ENCODE assay signal across 29 cellular contexts in genomic region chr11:65057526-65057925, GRCh38. TPM values are rescaled to one million over a fixed set of nuclear protein-coding genes. Genes with fewer than 3 reads are reported as not detected.
DNase-seq lines count a peak whose midpoint lies in the region; ATAC-seq, FAIRE-seq and TF ChIP-seq lines count a peak whose summit lies in the region.
"Had no signal": no experiment of that assay in that cellular context is flagged by ENCODE, and none has a peak within 500 bp of the region (broad histone marks: within the 10 kb centered on the region; RNA-seq: fewer than 3 reads in every experiment).

No MANE protein-coding gene starts in this region.

- H4K20me1 ChIP-seq in HepG2 (ENCODE audit: insufficient read depth, low read length) (no peaks in the 10 kb centered on the region), osteoblast (ENCODE audit: insufficient read depth, low read length) (no peaks in the 10 kb centered on the region)
- H4K20me1 ChIP-seq: BLaER1 had no signal

- no peak for TF ChIP-seq EP300 in HepG2 (IDR thresholded peaks at IDR 0.05; ENCODE audit: low read depth in 2 of 2, low read length in 2 of 2)
- TF ChIP-seq EP300 in HepG2 (CRISPR knock-in tag; IDR thresholded peaks at IDR 0.05; ENCODE audit: borderline replicate concordance): no peak

- POLR2A ChIA-PET in HepG2 (lab: Yijun Ruan, JAX): interaction anchor here (0.6 to 4.1 kb wide), 6 partner anchors 11 to 113 kb away, joined by 3 to 39 read pairs (median 4); partner anchors contain the start of genes SAC3D1 and SPDYC

- no peaks in the 10 kb centered on the region for H3K27me3 ChIP-seq in HepG2 (ENCODE audit: control insufficient read depth in 1 of 2, insufficient read depth in 2 of 2, low read length in 2 of 2)
- H3K27me3 ChIP-seq in right lobe of liver: no peaks in the 10 kb centered on the region
- no peaks in the 10 kb centered on the region for H3K27me3 ChIP-seq in duodenal mucosa (ENCODE audit: control insufficient read depth in 1 of 2, insufficient read depth in 2 of 2, low read length in 2 of 2)
- H3K27me3 ChIP-seq in osteoblast (ENCODE audit: insufficient read depth, low read length): peaks cover 9% of the 10 kb centered on the region
- H3K27me3 ChIP-seq: BE2C, BLaER1 had no signal

- TF ChIP-seq RAD21 in HepG2 (CRISPR knock-in tag; IDR thresholded peaks at IDR 0.05): no peak

- in situ Hi-C loops in HepG2 (cut with HindIII; ENCODE audit: extremely low pct_ligation_motif_present, low pct_unique_long_range_greater_than_20kb): no loop called here

- H2AFZ ChIP-seq in HepG2 (ENCODE audit: low read length) (no peak overlapping the region), osteoblast (ENCODE audit: low read length) (no peak overlapping the region)

- FAIRE-seq in HepG2 (lab: Jason Lieb, UNC): no peak
- FAIRE-seq: A204.1, GM12878, GM12892, GM18507 had no signal

- TF ChIP-seq CTCF in HepG2 (CRISPR knock-in tag; IDR thresholded peaks at IDR 0.05): no peak
- no peak for TF ChIP-seq CTCF in right lobe of liver (IDR thresholded peaks at IDR 0.05)
- no peak for TF ChIP-seq CTCF in osteoblast (IDR thresholded peaks at IDR 0.05; ENCODE audit: extremely low read depth, low read depth, low read length)

- no peaks in the 10 kb centered on the region for H3K9me3 ChIP-seq in HepG2 (ENCODE audit: low read length)
- no peaks in the 10 kb centered on the region for H3K9me3 ChIP-seq in right lobe of liver
- H3K9me3 ChIP-seq in duodenal mucosa (ENCODE audit: control insufficient read depth in 1 of 2, low read length in 2 of 2): no peaks in the 10 kb centered on the region
- H3K9me3 ChIP-seq in osteoblast (ENCODE audit: low read depth, low read length): no peaks in the 10 kb centered on the region
- H3K9me3 ChIP-seq: BE2C, BLaER1 had no signal

- intact Hi-C loops in HepG2 (cut with micrococcal nuclease; ENCODE audit: unreplicated experiment) (no loop called here), right lobe of liver (cut with DNase I) (no loop called here)

- CTCF ChIA-PET in HepG2 (lab: Yijun Ruan, JAX; ENCODE audit: low intra/inter-chr PET ratio, low total read pairs): no interaction called here

- 84% methylated on average over 7 of the region's 7 CpGs for WGBS in HepG2 (ENCODE audit: low lambda C conversion rate)
- no CpG with 5 or more reads among the region's 7 CpGs for WGBS in right lobe of liver (ENCODE audit: insufficient coverage, low coverage, low lambda C conversion rate, missing lambda C conversion rate)

- no peak for TF ChIP-seq POLR2A in HepG2 (IDR thresholded peaks at IDR 0.05; ENCODE audit: insufficient read depth in 1 of 2, low read depth in 2 of 2, low read length in 2 of 2)
- TF ChIP-seq POLR2A in right lobe of liver (IDR thresholded peaks at IDR 0.05): no peak

- H3K79me2 ChIP-seq in HepG2 (ENCODE audit: insufficient read depth, low read length): no peaks in the 10 kb centered on the region
- no peaks in the 10 kb centered on the region for H3K79me2 ChIP-seq in osteoblast (ENCODE audit: insufficient read depth, low read length)

- H3K4me1 ChIP-seq in HepG2 (ENCODE audit: insufficient read depth, low read length) (peaks cover 58% of the 10 kb centered on the region), right lobe of liver (no peaks in the 10 kb centered on the region), duodenal mucosa (ENCODE audit: control insufficient read depth in 1 of 2, insufficient read depth in 2 of 2, low read length in 2 of 2) (peaks cover 36 to 41% of the 10 kb centered on the region in 2 donors), osteoblast (ENCODE audit: insufficient read depth, low read length) (no peaks in the 10 kb centered on the region)
- H3K4me1 ChIP-seq: BE2C had no signal

- H3K36me3 ChIP-seq in HepG2 (replicated peaks in 1 of 2; ENCODE audit: control insufficient read depth in 1 of 2, insufficient read depth in 2 of 2, low read length in 2 of 2) (no peaks in the 10 kb centered on the region), right lobe of liver (no peaks in the 10 kb centered on the region), duodenal mucosa (ENCODE audit: control insufficient read depth in 1 of 2, insufficient read depth in 2 of 2, low read length in 2 of 2) (no peaks in the 10 kb centered on the region), osteoblast (ENCODE audit: insufficient read depth, low read length) (no peaks in the 10 kb centered on the region)
- H3K36me3 ChIP-seq: BE2C, BLaER1 had no signal

- peak overlapping the region; percentile 42 for H3K9ac ChIP-seq in HepG2 (ENCODE audit: insufficient read depth, low read depth, low read length)
- no peak overlapping the region for H3K9ac ChIP-seq in duodenal mucosa (ENCODE audit: low read depth in 1 of 2, low read length in 2 of 2)
- H3K9ac ChIP-seq: BLaER1 had no signal

- H3K4me2 ChIP-seq in HepG2 (ENCODE audit: low read depth, low read length) (peak overlapping the region; percentile 82), osteoblast (ENCODE audit: insufficient read depth, low read length) (no peak overlapping the region)
- H3K4me2 ChIP-seq: BLaER1 had no signal

- no peak for ATAC-seq in HepG2
- ATAC-seq in right lobe of liver: no peak
- ATAC-seq: GM12878 had no signal

- H3K27ac ChIP-seq in HepG2 (ENCODE audit: extremely low read length, insufficient read depth, low read length) (peak overlapping the region; percentile 24), right lobe of liver (no peak overlapping the region), duodenal mucosa (ENCODE audit: low read depth, low read length) (no peak overlapping the region), osteoblast (ENCODE audit: low read depth, low read length) (no peak overlapping the region)
- H3K27ac ChIP-seq: BLaER1 had no signal

- H3K4me3 ChIP-seq in HepG2 (replicated peaks in 1 of 3; ENCODE audit: insufficient read depth in 1 of 3, low read depth in 2 of 3, low read length in 3 of 3): peak overlapping the region; percentile 32 to 75 (median 57); a peak in 5 of 6 replicates
- no peak overlapping the region for H3K4me3 ChIP-seq in right lobe of liver
- peak overlapping the region; percentile 16 to 37 for H3K4me3 ChIP-seq in duodenal mucosa (ENCODE audit: low read depth in 1 of 2, low read length in 2 of 2)
- no peak overlapping the region for H3K4me3 ChIP-seq in osteoblast (ENCODE audit: insufficient read depth, low read length)
- H3K4me3 ChIP-seq: BLaER1, GM12878 had no signal

- no peak for DNase-seq in HepG2 (ENCODE audit: low spot score)
- DNase-seq in right lobe of liver: no peak
- DNase-seq in osteoblast (ENCODE audit: insufficient read length, low spot score, missing footprints): peak; percentile 17
- no peak for DNase-seq in stimulated activated naive CD4-positive, alpha-beta T cell (lab: John Stamatoyannopoulos, UW)
- DNase-seq in RPMI8226: no peak
- DNase-seq in NCI-H345 treated with DMSO at 0.1 percent for 48 hours (lab: John Stamatoyannopoulos, UW; ENCODE audit: unreplicated experiment): no peak
- DNase-seq: 8988T; ACHN; BE2C; C1 segment of cervical spinal cord; CD4-positive, alpha-beta memory T cell; CD4-positive, CD25-positive, alpha-beta regulatory T cell; CD8-positive, alpha-beta memory T cell; DMS 273 treated with DMSO at 0.1 percent for 48 hours; DMS153; DMS53; DMS79; DND-41; EL; GDM1 had no signal

- no TSS peak for BruUV-seq in HepG2 (replicated peaks; lab: Mats Ljungman, UMichigan)

RNA-seq across cellular contexts. Expression of gene NAALADL1, which starts 0.8 kb away (rescaled TPM):
- total RNA-seq in HepG2 (2016; rRNA removed; fragmentation: Illumina TruSeq; extraction: Trizol) (3.4 and 9.3 TPM in 2 replicates), right lobe of liver (1 to 10 TPM in 5 of 6 experiments, under 1 TPM in 1; 0.83 to 3.5 (median 1.4) TPM), osteoblast (15.6 and 17.7 TPM in 2 replicates)
- total RNA-seq in HepG2 (2016; cell fraction: cytosol; rRNA removed; fragmentation: Illumina TruSeq; extraction: Trizol; ENCODE audit: low read depth): 1.5 and 2.2 TPM in 2 replicates
- total RNA-seq in HepG2 (2016; cell fraction: insoluble cytoplasmic fraction; rRNA removed; fragmentation: Illumina TruSeq; extraction: Trizol): 3.2 and 9.6 TPM in 2 replicates
- 1.3 and 2.0 TPM in 2 replicates for total RNA-seq in HepG2 (2016; cell fraction: membrane; rRNA removed; fragmentation: Illumina TruSeq; extraction: Trizol)
- 8.8 and 12.8 TPM in 2 replicates for total RNA-seq in HepG2 (2016; cell fraction: nucleus; rRNA removed; fragmentation: Illumina TruSeq; extraction: Trizol)
- 33.9 and 67.5 TPM in 2 replicates for polyA plus RNA-seq in HepG2 (2011; rRNA removed)
- polyA plus RNA-seq in HepG2 (2011; cell fraction: cytosol; rRNA removed): 24.8 and 27.3 TPM in 2 replicates
- 178 and 181 TPM in 2 replicates for polyA plus RNA-seq in HepG2 (2011; cell fraction: nucleus; rRNA removed)
- polyA plus RNA-seq in HepG2 (2012): 30.3 and 30.5 TPM in 2 replicates
- 1.1 and 1.2 TPM in 2 replicates for polyA plus RNA-seq in HepG2 (2016; cell fraction: cytosol; fragmentation: Illumina TruSeq; extraction: Trizol; ENCODE audit: low read depth)
- polyA plus RNA-seq in HepG2 (2016; cell fraction: insoluble cytoplasmic fraction; fragmentation: Illumina TruSeq; extraction: Trizol; ENCODE audit: low read depth): 2.4 and 2.9 TPM in 2 replicates
- polyA plus RNA-seq in HepG2 (2016; cell fraction: membrane; fragmentation: Illumina TruSeq; extraction: Trizol; ENCODE audit: low read depth): 2.0 and 2.1 TPM in 2 replicates
- polyA plus RNA-seq in HepG2 (2016; cell fraction: nucleus; fragmentation: Illumina TruSeq; extraction: Trizol; ENCODE audit: insufficient read depth, low read depth): 23.7 and 32.1 TPM in 2 replicates
- polyA minus RNA-seq in HepG2 (2011; rRNA and poly(A)+ RNA removed; ENCODE audit: low replicate concordance): 0.09 and 15.4 TPM in 2 replicates
- 6.0 and 9.8 TPM in 2 replicates for polyA minus RNA-seq in HepG2 (2011; cell fraction: cytosol; rRNA and poly(A)+ RNA removed)
- 13.3 and 19.3 TPM in 2 replicates for polyA minus RNA-seq in HepG2 (2011; cell fraction: nucleus; rRNA and poly(A)+ RNA removed)
- total RNA-seq: A673, Daoy, G401 had no signal

RNA-seq across cellular contexts. Expression of gene SAC3D1, which starts 16.5 kb away (rescaled TPM):
- 33.2 and 36.3 TPM in 2 replicates for total RNA-seq in HepG2 (2016; rRNA removed; fragmentation: Illumina TruSeq; extraction: Trizol)
- total RNA-seq in HepG2 (2016; cell fraction: cytosol; rRNA removed; fragmentation: Illumina TruSeq; extraction: Trizol; ENCODE audit: low read depth): 17.6 and 24.5 TPM in 2 replicates
- total RNA-seq in HepG2 (2016; cell fraction: insoluble cytoplasmic fraction; rRNA removed; fragmentation: Illumina TruSeq; extraction: Trizol): 27.9 and 37.1 TPM in 2 replicates
- total RNA-seq in HepG2 (2016; cell fraction: membrane; rRNA removed; fragmentation: Illumina TruSeq; extraction: Trizol): 28.3 and 36.0 TPM in 2 replicates
- 15.6 and 16.8 TPM in 2 replicates for total RNA-seq in HepG2 (2016; cell fraction: nucleus; rRNA removed; fragmentation: Illumina TruSeq; extraction: Trizol)
- polyA plus RNA-seq in HepG2 (2011; rRNA removed): 7.4 and 8.9 TPM in 2 replicates
- 10.6 and 22.0 TPM in 2 replicates for polyA plus RNA-seq in HepG2 (2011; cell fraction: cytosol; rRNA removed)
- 12.6 and 14.5 TPM in 2 replicates for polyA plus RNA-seq in HepG2 (2011; cell fraction: nucleus; rRNA removed)
- polyA plus RNA-seq in HepG2 (2012): 7.4 and 9.2 TPM in 2 replicates
- polyA plus RNA-seq in HepG2 (2016; cell fraction: cytosol; fragmentation: Illumina TruSeq; extraction: Trizol; ENCODE audit: low read depth): 17.6 and 24.3 TPM in 2 replicates
- 34.5 and 41.1 TPM in 2 replicates for polyA plus RNA-seq in HepG2 (2016; cell fraction: insoluble cytoplasmic fraction; fragmentation: Illumina TruSeq; extraction: Trizol; ENCODE audit: low read depth)
- polyA plus RNA-seq in HepG2 (2016; cell fraction: membrane; fragmentation: Illumina TruSeq; extraction: Trizol; ENCODE audit: low read depth): 30.7 and 35.8 TPM in 2 replicates
- 28.3 and 35.8 TPM in 2 replicates for polyA plus RNA-seq in HepG2 (2016; cell fraction: nucleus; fragmentation: Illumina TruSeq; extraction: Trizol; ENCODE audit: insufficient read depth, low read depth)
- polyA minus RNA-seq in HepG2 (2011; rRNA and poly(A)+ RNA removed; ENCODE audit: low replicate concordance): 16.9 and 20.3 TPM in 2 replicates
- 9.3 and 12.0 TPM in 2 replicates for polyA minus RNA-seq in HepG2 (2011; cell fraction: cytosol; rRNA and poly(A)+ RNA removed)
- 3.4 and 3.6 TPM in 2 replicates for polyA minus RNA-seq in HepG2 (2011; cell fraction: nucleus; rRNA and poly(A)+ RNA removed)
- total RNA-seq in right lobe of liver: 10 to 100 TPM in 2 of 6 experiments, 1 to 10 TPM in 4; 4.2 to 13.8 (median 5.8) TPM
- total RNA-seq in osteoblast: 7.6 and 9.7 TPM in 2 replicates

RNA-seq across cellular contexts. Expression of gene CDCA5, which starts 26.3 kb away (rescaled TPM):
- total RNA-seq in HepG2 (2016; rRNA removed; fragmentation: Illumina TruSeq; extraction: Trizol) (50.6 and 63.1 TPM in 2 replicates), right lobe of liver (1 to 10 TPM in 3 of 6 experiments, under 1 TPM in 3; 0.31 to 2.3 (median 1.0) TPM), osteoblast (2.1 and 3.3 TPM in 2 replicates)
- total RNA-seq in HepG2 (2016; cell fraction: cytosol; rRNA removed; fragmentation: Illumina TruSeq; extraction: Trizol; ENCODE audit: low read depth): 10.5 and 13.6 TPM in 2 replicates
- total RNA-seq in HepG2 (2016; cell fraction: insoluble cytoplasmic fraction; rRNA removed; fragmentation: Illumina TruSeq; extraction: Trizol): 51.6 and 54.0 TPM in 2 replicates
- total RNA-seq in HepG2 (2016; cell fraction: membrane; rRNA removed; fragmentation: Illumina TruSeq; extraction: Trizol): 34.2 and 34.8 TPM in 2 replicates
- total RNA-seq in HepG2 (2016; cell fraction: nucleus; rRNA removed; fragmentation: Illumina TruSeq; extraction: Trizol): 28.5 and 29.9 TPM in 2 replicates
- polyA plus RNA-seq in HepG2 (2011; rRNA removed): 9.8 and 13.5 TPM in 2 replicates
- 9.8 and 14.9 TPM in 2 replicates for polyA plus RNA-seq in HepG2 (2011; cell fraction: cytosol; rRNA removed)
- polyA plus RNA-seq in HepG2 (2011; cell fraction: nucleus; rRNA removed): 13.0 and 18.3 TPM in 2 replicates
- polyA plus RNA-seq in HepG2 (2012): 9.0 and 19.7 TPM in 2 replicates
- polyA plus RNA-seq in HepG2 (2016; cell fraction: cytosol; fragmentation: Illumina TruSeq; extraction: Trizol; ENCODE audit: low read depth): 10.9 and 11.2 TPM in 2 replicates
- 71.5 and 74.3 TPM in 2 replicates for polyA plus RNA-seq in HepG2 (2016; cell fraction: insoluble cytoplasmic fraction; fragmentation: Illumina TruSeq; extraction: Trizol; ENCODE audit: low read depth)
- polyA plus RNA-seq in HepG2 (2016; cell fraction: membrane; fragmentation: Illumina TruSeq; extraction: Trizol; ENCODE audit: low read depth): 26.4 and 29.7 TPM in 2 replicates
- 62.8 and 64.8 TPM in 2 replicates for polyA plus RNA-seq in HepG2 (2016; cell fraction: nucleus; fragmentation: Illumina TruSeq; extraction: Trizol; ENCODE audit: insufficient read depth, low read depth)
- polyA minus RNA-seq in HepG2 (2011; rRNA and poly(A)+ RNA removed; ENCODE audit: low replicate concordance): 21.2 and 61.0 TPM in 2 replicates
- polyA minus RNA-seq in HepG2 (2011; cell fraction: cytosol; rRNA and poly(A)+ RNA removed): 8.1 and 8.3 TPM in 2 replicates
- polyA minus RNA-seq in HepG2 (2011; cell fraction: nucleus; rRNA and poly(A)+ RNA removed): 7.0 and 10.6 TPM in 2 replicates

RNA-seq across cellular contexts. Expression of gene ZFPL1, which starts 26.5 kb away (rescaled TPM):
- 27.6 and 32.2 TPM in 2 replicates for total RNA-seq in HepG2 (2016; rRNA removed; fragmentation: Illumina TruSeq; extraction: Trizol)
- 18.5 and 24.3 TPM in 2 replicates for total RNA-seq in HepG2 (2016; cell fraction: cytosol; rRNA removed; fragmentation: Illumina TruSeq; extraction: Trizol; ENCODE audit: low read depth)
- 23.3 and 34.5 TPM in 2 replicates for total RNA-seq in HepG2 (2016; cell fraction: insoluble cytoplasmic fraction; rRNA removed; fragmentation: Illumina TruSeq; extraction: Trizol)
- total RNA-seq in HepG2 (2016; cell fraction: membrane; rRNA removed; fragmentation: Illumina TruSeq; extraction: Trizol): 24.9 and 32.0 TPM in 2 replicates
- total RNA-seq in HepG2 (2016; cell fraction: nucleus; rRNA removed; fragmentation: Illumina TruSeq; extraction: Trizol): 20.7 and 22.6 TPM in 2 replicates
- polyA plus RNA-seq in HepG2 (2011; rRNA removed): 49.7 and 56.0 TPM in 2 replicates
- 29.9 and 43.2 TPM in 2 replicates for polyA plus RNA-seq in HepG2 (2011; cell fraction: cytosol; rRNA removed)
- 58.5 and 59.4 TPM in 2 replicates for polyA plus RNA-seq in HepG2 (2011; cell fraction: nucleus; rRNA removed)
- polyA plus RNA-seq in HepG2 (2012): 21.4 and 31.3 TPM in 2 replicates
- 23.6 and 30.1 TPM in 2 replicates for polyA plus RNA-seq in HepG2 (2016; cell fraction: cytosol; fragmentation: Illumina TruSeq; extraction: Trizol; ENCODE audit: low read depth)
- polyA plus RNA-seq in HepG2 (2016; cell fraction: insoluble cytoplasmic fraction; fragmentation: Illumina TruSeq; extraction: Trizol; ENCODE audit: low read depth): 27.9 and 36.5 TPM in 2 replicates
- 25.0 and 25.2 TPM in 2 replicates for polyA plus RNA-seq in HepG2 (2016; cell fraction: membrane; fragmentation: Illumina TruSeq; extraction: Trizol; ENCODE audit: low read depth)
- 33.5 and 40.8 TPM in 2 replicates for polyA plus RNA-seq in HepG2 (2016; cell fraction: nucleus; fragmentation: Illumina TruSeq; extraction: Trizol; ENCODE audit: insufficient read depth, low read depth)
- polyA minus RNA-seq in HepG2 (2011; rRNA and poly(A)+ RNA removed; ENCODE audit: low replicate concordance): 50.7 and 52.3 TPM in 2 replicates
- 15.5 and 16.8 TPM in 2 replicates for polyA minus RNA-seq in HepG2 (2011; cell fraction: cytosol; rRNA and poly(A)+ RNA removed)
- polyA minus RNA-seq in HepG2 (2011; cell fraction: nucleus; rRNA and poly(A)+ RNA removed): 40.4 and 59.2 TPM in 2 replicates
- total RNA-seq in right lobe of liver: 10 to 100 TPM; 15.4 to 22.4 (median 18.0) TPM
- total RNA-seq in osteoblast: 38.6 and 39.4 TPM in 2 replicates

RNA-seq across cellular contexts. Expression of gene SNX15, which starts 30.3 kb away (rescaled TPM):
- total RNA-seq in HepG2 (2016; rRNA removed; fragmentation: Illumina TruSeq; extraction: Trizol) (20.7 and 22.6 TPM in 2 replicates), right lobe of liver (10 to 100 TPM in 1 of 6 experiments, 1 to 10 TPM in 5; 6.4 to 10.3 (median 8.7) TPM), osteoblast (12.3 and 13.0 TPM in 2 replicates)
- 12.1 and 12.4 TPM in 2 replicates for total RNA-seq in HepG2 (2016; cell fraction: cytosol; rRNA removed; fragmentation: Illumina TruSeq; extraction: Trizol; ENCODE audit: low read depth)
- 18.5 and 24.1 TPM in 2 replicates for total RNA-seq in HepG2 (2016; cell fraction: insoluble cytoplasmic fraction; rRNA removed; fragmentation: Illumina TruSeq; extraction: Trizol)
- 27.2 and 28.7 TPM in 2 replicates for total RNA-seq in HepG2 (2016; cell fraction: membrane; rRNA removed; fragmentation: Illumina TruSeq; extraction: Trizol)
- total RNA-seq in HepG2 (2016; cell fraction: nucleus; rRNA removed; fragmentation: Illumina TruSeq; extraction: Trizol): 11.7 and 12.8 TPM in 2 replicates
- polyA plus RNA-seq in HepG2 (2011; rRNA removed): 19.1 and 21.2 TPM in 2 replicates
- polyA plus RNA-seq in HepG2 (2011; cell fraction: cytosol; rRNA removed): 16.1 and 20.9 TPM in 2 replicates
- 17.0 and 18.7 TPM in 2 replicates for polyA plus RNA-seq in HepG2 (2011; cell fraction: nucleus; rRNA removed)
- polyA plus RNA-seq in HepG2 (2012): 5.5 and 18.8 TPM in 2 replicates
- 17.8 and 20.3 TPM in 2 replicates for polyA plus RNA-seq in HepG2 (2016; cell fraction: cytosol; fragmentation: Illumina TruSeq; extraction: Trizol; ENCODE audit: low read depth)
- polyA plus RNA-seq in HepG2 (2016; cell fraction: insoluble cytoplasmic fraction; fragmentation: Illumina TruSeq; extraction: Trizol; ENCODE audit: low read depth): 31.4 and 39.7 TPM in 2 replicates
- polyA plus RNA-seq in HepG2 (2016; cell fraction: membrane; fragmentation: Illumina TruSeq; extraction: Trizol; ENCODE audit: low read depth): 29.3 and 33.3 TPM in 2 replicates
- 27.1 and 31.4 TPM in 2 replicates for polyA plus RNA-seq in HepG2 (2016; cell fraction: nucleus; fragmentation: Illumina TruSeq; extraction: Trizol; ENCODE audit: insufficient read depth, low read depth)
- 13.9 and 15.8 TPM in 2 replicates for polyA minus RNA-seq in HepG2 (2011; rRNA and poly(A)+ RNA removed; ENCODE audit: low replicate concordance)
- polyA minus RNA-seq in HepG2 (2011; cell fraction: cytosol; rRNA and poly(A)+ RNA removed): 8.7 and 13.6 TPM in 2 replicates
- polyA minus RNA-seq in HepG2 (2011; cell fraction: nucleus; rRNA and poly(A)+ RNA removed): 3.9 and 5.5 TPM in 2 replicates

Comparison
In these comparisons a context has a peak if more than half of its experiments do, and no peak if none do; other contexts are left out.
1. H3K4me3 ChIP-seq: peak in HepG2 (3 of 3) and duodenal mucosa (2 of 2); none in right lobe of liver (0 of 3) and osteoblast (single experiment).